In genomic region chr3:48088749-48089466, GRCh38 we compare ENCODE assay signal across 8 cellular contexts.
DNase-seq lines count a peak whose midpoint lies in the region; ATAC-seq and TF ChIP-seq lines count a peak whose summit lies in the region.

No MANE protein-coding gene starts in this region.

- peaks cover 35% of the 10 kb centered on the region for H3K4me1 Mint-ChIP-seq in activated T-helper 1 cell treated with anti-CD3 and anti-CD28 coated beads, Interleukin-12 subunit alpha, Interleukin-12 subunit beta, Interleukin-2, Interleukin-4 antibody, amounts not matched to agents 30 ng/mL and 10 ng/mL and 1 ng/mL, durations not matched to agents 14 hours and 24 hours and 36 hours (ENCODE audit: low read depth)
- H3K4me1 Mint-ChIP-seq in naive B cell = peaks cover 17 to 25% (median 25%) of the 10 kb centered on the region in 3 donors
- peaks cover 36% of the 10 kb centered on the region for H3K4me1 Mint-ChIP-seq in stimulated activated effector memory CD8-positive, alpha-beta T cell treated with anti-CD3 and anti-CD28 coated beads, Interleukin-12 subunit alpha, Interleukin-12 subunit beta, amount 100 ng/mL, for 72 hours

- TF ChIP-seq POLR2A in Peyer's patch (IDR thresholded peaks at IDR 0.05) = peak; percentile 57 to 90

- no peaks in the 10 kb centered on the region for H3K9me3 Mint-ChIP-seq in activated T-helper 1 cell treated with anti-CD3 and anti-CD28 coated beads, Interleukin-12 subunit alpha, Interleukin-12 subunit beta, Interleukin-2, Interleukin-4 antibody, amounts not matched to agents 30 ng/mL and 10 ng/mL and 1 ng/mL, durations not matched to agents 14 hours and 24 hours and 36 hours
- no peaks in the 10 kb centered on the region for H3K9me3 Mint-ChIP-seq in naive B cell
- no peaks in the 10 kb centered on the region for H3K9me3 Mint-ChIP-seq in stimulated activated effector memory CD8-positive, alpha-beta T cell treated with anti-CD3 and anti-CD28 coated beads, Interleukin-12 subunit alpha, Interleukin-12 subunit beta, amount 100 ng/mL, for 72 hours

- TF ChIP-seq CTCF in Peyer's patch (IDR thresholded peaks at IDR 0.05) = peak in 3 of 6 experiments; percentile 10 to 24 (median 21)

- peak; percentile 93 for ATAC-seq in GM21786 (IDR thresholded peaks at IDR 0.05; ENCODE audit: unreplicated experiment)
- peak; percentile 88 to 90 for ATAC-seq in naive B cell (ENCODE audit: low read depth in 2 of 2)
- peak; percentile 97 for ATAC-seq in stimulated activated effector memory CD8-positive, alpha-beta T cell treated with anti-CD3 and anti-CD28 coated beads, Interleukin-12 subunit alpha, Interleukin-12 subunit beta, amount 100 ng/mL, for 72 hours

- H3K27ac ChIP-seq in KOPT-K1 (ENCODE audit: low read depth, low read length, poor library complexity, severe bottlenecking) (peak overlapping the region; percentile 96), Peyer's patch (peak overlapping the region; percentile 87 to 98 (median 93))

- H3K27ac Mint-ChIP-seq in activated T-helper 1 cell treated with anti-CD3 and anti-CD28 coated beads, Interleukin-12 subunit alpha, Interleukin-12 subunit beta, Interleukin-2, Interleukin-4 antibody, amounts not matched to agents 30 ng/mL and 10 ng/mL and 1 ng/mL, durations not matched to agents 14 hours and 24 hours and 36 hours = peak overlapping the region; percentile 99
- H3K27ac Mint-ChIP-seq in naive B cell = peak overlapping the region; percentile 89 to 99 (median 97)
- H3K27ac Mint-ChIP-seq in stimulated activated effector memory CD8-positive, alpha-beta T cell treated with anti-CD3 and anti-CD28 coated beads, Interleukin-12 subunit alpha, Interleukin-12 subunit beta, amount 100 ng/mL, for 72 hours = peak overlapping the region; percentile 92

- intact Hi-C loops in activated T-helper 1 cell treated with anti-CD3 and anti-CD28 coated beads, Interleukin-12 subunit alpha, Interleukin-12 subunit beta, Interleukin-2, Interleukin-4 antibody, amounts not matched to agents 30 ng/mL and 10 ng/mL and 1 ng/mL, durations not matched to agents 14 hours and 24 hours and 36 hours (cut with micrococcal nuclease) = loop anchor here (1.0 to 10.0 kb wide), 9 partner anchors 23 to 577 kb away; partner anchors contain the start of genes CDC25A, ELP6, PFKFB4 and SMARCC1

- H3K36me3 Mint-ChIP-seq in activated T-helper 1 cell treated with anti-CD3 and anti-CD28 coated beads, Interleukin-12 subunit alpha, Interleukin-12 subunit beta, Interleukin-2, Interleukin-4 antibody, amounts not matched to agents 30 ng/mL and 10 ng/mL and 1 ng/mL, durations not matched to agents 14 hours and 24 hours and 36 hours (ENCODE audit: low read depth) = peaks cover 12% of the 10 kb centered on the region
- peaks cover 0 to 7% of the 10 kb centered on the region in 2 donors for H3K36me3 Mint-ChIP-seq in naive B cell
- H3K36me3 Mint-ChIP-seq in stimulated activated effector memory CD8-positive, alpha-beta T cell treated with anti-CD3 and anti-CD28 coated beads, Interleukin-12 subunit alpha, Interleukin-12 subunit beta, amount 100 ng/mL, for 72 hours = peaks cover 17% of the 10 kb centered on the region

- H3K4me3 Mint-ChIP-seq in activated T-helper 1 cell treated with anti-CD3 and anti-CD28 coated beads, Interleukin-12 subunit alpha, Interleukin-12 subunit beta, Interleukin-2, Interleukin-4 antibody, amounts not matched to agents 30 ng/mL and 10 ng/mL and 1 ng/mL, durations not matched to agents 14 hours and 24 hours and 36 hours = peak overlapping the region; percentile 97
- peak overlapping the region; percentile 88 to 99 (median 98) for H3K4me3 Mint-ChIP-seq in naive B cell
- peak overlapping the region; percentile 94 for H3K4me3 Mint-ChIP-seq in stimulated activated effector memory CD8-positive, alpha-beta T cell treated with anti-CD3 and anti-CD28 coated beads, Interleukin-12 subunit alpha, Interleukin-12 subunit beta, amount 100 ng/mL, for 72 hours

- peaks cover 0 to 21% (median 4%) of the 10 kb centered on the region in 4 donors for H3K4me1 ChIP-seq in Peyer's patch

- H3K27me3 Mint-ChIP-seq in activated T-helper 1 cell treated with anti-CD3 and anti-CD28 coated beads, Interleukin-12 subunit alpha, Interleukin-12 subunit beta, Interleukin-2, Interleukin-4 antibody, amounts not matched to agents 30 ng/mL and 10 ng/mL and 1 ng/mL, durations not matched to agents 14 hours and 24 hours and 36 hours (ENCODE audit: insufficient read depth) = peaks cover 7% of the 10 kb centered on the region
- no peaks in the 10 kb centered on the region for H3K27me3 Mint-ChIP-seq in naive B cell

- DNase-seq in DMS79 treated with DMSO at 0.1 percent for 48 hours (lab: John Stamatoyannopoulos, UW) (peak; percentile 77), Peyer's patch (peak; percentile 98 to 99 (median 98)), fibroblast of gingiva (ENCODE audit: low read depth) (peak; percentile 97), naive B cell (peak; percentile 95)
- peak; percentile 94 for DNase-seq in activated T-helper 1 cell treated with anti-CD3 and anti-CD28 coated beads, Interleukin-12 subunit alpha, Interleukin-12 subunit beta, Interleukin-2, Interleukin-4 antibody, amounts not matched to agents 30 ng/mL and 10 ng/mL and 1 ng/mL, durations not matched to agents 14 hours and 24 hours and 36 hours (ENCODE audit: low spot score)
- DNase-seq in stimulated activated effector memory CD8-positive, alpha-beta T cell treated with anti-CD3 and anti-CD28 coated beads, Interleukin-12 subunit alpha, Interleukin-12 subunit beta, amount 100 ng/mL, for 72 hours (ENCODE audit: low spot score in 2 of 2) = peak; percentile 88 to 97

- H3K36me3 ChIP-seq in KOPT-K1 (ENCODE audit: insufficient read depth, low read length) (peaks cover 10% of the 10 kb centered on the region), Peyer's patch (no peaks in the 10 kb centered on the region)

- H3K9me3 ChIP-seq in KOPT-K1 (ENCODE audit: insufficient read depth, low read length, poor library complexity, severe bottlenecking) (no peaks in the 10 kb centered on the region), Peyer's patch (no peaks in the 10 kb centered on the region)

- peak overlapping the region; percentile 74 to 98 (median 88) for H3K4me3 ChIP-seq in Peyer's patch

- no peaks in the 10 kb centered on the region for H3K27me3 ChIP-seq in Peyer's patch

Comparison
In these comparisons a context has a peak if more than half of its experiments do, and no peak if none do; other contexts are left out.
1. Peak in every context shown above with its lines: DNase-seq, ATAC-seq, H3K4me3 ChIP-seq and H3K27ac ChIP-seq.